ENCODE assay signal across 17 cellular contexts in the genomic region with DNA sequence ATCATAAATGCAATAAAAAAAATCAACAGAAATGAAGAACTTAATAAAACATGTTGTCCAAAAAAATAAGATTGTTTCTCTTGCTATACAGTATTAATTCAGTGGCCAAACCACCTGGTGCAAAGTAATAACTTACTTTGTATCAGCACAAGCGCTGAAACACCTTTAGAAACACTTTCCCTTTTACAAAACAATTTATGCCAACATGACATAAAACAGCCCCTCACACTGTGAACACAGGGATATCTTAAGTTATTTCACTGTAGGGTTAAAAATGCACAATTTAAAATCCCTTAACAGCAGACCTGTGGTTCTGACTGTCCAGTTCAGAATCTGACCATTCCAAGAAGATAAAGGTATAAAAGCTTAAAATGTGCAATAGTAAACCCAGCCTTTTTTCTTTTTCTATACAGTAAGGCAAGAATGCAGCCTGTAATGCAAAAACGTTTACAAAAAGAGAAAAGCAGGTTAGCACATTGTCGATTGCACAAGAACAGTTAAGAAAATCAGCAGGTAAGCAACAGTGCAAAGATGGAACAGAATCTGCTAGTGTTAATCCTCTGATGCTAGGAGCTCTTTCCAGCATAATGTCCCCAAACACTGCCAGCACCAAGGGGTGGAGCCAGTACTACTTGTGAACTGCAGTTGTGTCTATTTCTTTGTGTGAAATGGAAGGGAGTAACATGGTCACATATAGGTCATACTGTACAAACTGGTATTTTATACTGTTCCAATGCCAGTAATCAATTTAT. TPM values are rescaled to one million over a fixed set of nuclear protein-coding genes. Genes with fewer than 3 reads are reported as not detected.
DNase-seq lines count a peak whose midpoint lies in the region; ATAC-seq and TF ChIP-seq lines count a peak whose summit lies in the region.
"Had no signal": no experiment of that assay in that cellular context is flagged by ENCODE, and none has a peak within 500 bp of the region (broad histone marks: within the 10 kb centered on the region; RNA-seq: fewer than 3 reads in every experiment).

No MANE protein-coding gene starts in this region.

- no peaks in the 10 kb centered on the region for H3K27me3 ChIP-seq in breast epithelium
- H3K27me3 ChIP-seq: adrenal gland, BE2C, testis had no signal

- H3K9me3 ChIP-seq in breast epithelium = no peaks in the 10 kb centered on the region
- H3K9me3 ChIP-seq: adrenal gland, BE2C, testis had no signal

- POLR2A ChIA-PET in MCF 10A (lab: Yijun Ruan, JAX) = interaction anchor here (0.7 to 1.3 kb wide), 4 partner anchors 10 to 58 kb away, joined by 3 to 6 read pairs (median 3); no protein-coding TSS in a partner anchor

- H3K27ac Mint-ChIP-seq in MCF 10A (ENCODE audit: low read depth, unreplicated experiment) = peak overlapping the region; percentile 23
- H3K27ac Mint-ChIP-seq in IgD-negative memory B cell = peak overlapping the region in 2 of 3 donors; percentile 53 to 61
- peak overlapping the region in 5 of 6 donors; percentile 35 to 67 (median 61) for H3K27ac Mint-ChIP-seq in immature natural killer cell
- H3K27ac Mint-ChIP-seq in stimulated activated effector memory CD8-positive, alpha-beta T cell treated with anti-CD3 and anti-CD28 coated beads, Interleukin-12 subunit alpha, Interleukin-12 subunit beta, amount 100 ng/mL, for 72 hours = peak overlapping the region; percentile 60

- H3K27me3 Mint-ChIP-seq in MCF 10A (ENCODE audit: insufficient read depth, unreplicated experiment) = no peaks in the 10 kb centered on the region
- no peaks in the 10 kb centered on the region for H3K27me3 Mint-ChIP-seq in IgD-negative memory B cell
- no peaks in the 10 kb centered on the region for H3K27me3 Mint-ChIP-seq in immature natural killer cell (ENCODE audit: low read depth in 3 of 3)
- H3K27me3 Mint-ChIP-seq: central memory CD8-positive, alpha-beta T cell had no signal

- no peak for ATAC-seq in stimulated activated effector memory CD8-positive, alpha-beta T cell treated with anti-CD3 and anti-CD28 coated beads, Interleukin-12 subunit alpha, Interleukin-12 subunit beta, amount 100 ng/mL, for 72 hours

- H3K9me3 Mint-ChIP-seq in MCF 10A (ENCODE audit: unreplicated experiment) (no peaks in the 10 kb centered on the region), IgD-negative memory B cell (no peaks in the 10 kb centered on the region), immature natural killer cell (no peaks in the 10 kb centered on the region)
- no peaks in the 10 kb centered on the region for H3K9me3 Mint-ChIP-seq in stimulated activated effector memory CD8-positive, alpha-beta T cell treated with anti-CD3 and anti-CD28 coated beads, Interleukin-12 subunit alpha, Interleukin-12 subunit beta, amount 100 ng/mL, for 72 hours
- H3K9me3 Mint-ChIP-seq: central memory CD8-positive, alpha-beta T cell had no signal

- H3K36me3 Mint-ChIP-seq in MCF 10A (ENCODE audit: insufficient read depth, unreplicated experiment) (peaks cover 79% of the 10 kb centered on the region), IgD-negative memory B cell (no peaks in the 10 kb centered on the region), immature natural killer cell (peaks cover 0 to 22% (median 4%) of the 10 kb centered on the region in 3 donors)
- peaks cover 96% of the 10 kb centered on the region for H3K36me3 Mint-ChIP-seq in stimulated activated effector memory CD8-positive, alpha-beta T cell treated with anti-CD3 and anti-CD28 coated beads, Interleukin-12 subunit alpha, Interleukin-12 subunit beta, amount 100 ng/mL, for 72 hours

- H3K27ac ChIP-seq in breast epithelium = no peak overlapping the region
- H3K27ac ChIP-seq: adrenal gland, testis, WERI-Rb-1 had no signal

- CTCF ChIA-PET in MCF 10A (lab: Yijun Ruan, JAX) = interaction anchor here (0.7 kb wide), 1 partner anchor 192 kb away, joined by 4 read pairs; no protein-coding TSS in a partner anchor

- H3K4me1 Mint-ChIP-seq in MCF 10A (ENCODE audit: insufficient read depth, unreplicated experiment) = no peaks in the 10 kb centered on the region
- peaks cover 26 to 30% (median 27%) of the 10 kb centered on the region in 3 donors for H3K4me1 Mint-ChIP-seq in IgD-negative memory B cell
- H3K4me1 Mint-ChIP-seq in immature natural killer cell = peaks cover 27 to 57% of the 10 kb centered on the region in 2 donors
- H3K4me1 Mint-ChIP-seq in stimulated activated effector memory CD8-positive, alpha-beta T cell treated with anti-CD3 and anti-CD28 coated beads, Interleukin-12 subunit alpha, Interleukin-12 subunit beta, amount 100 ng/mL, for 72 hours = peaks cover 19% of the 10 kb centered on the region

- no peak for DNase-seq in MCF 10A (ENCODE audit: unreplicated experiment)
- DNase-seq in breast epithelium (ENCODE audit: low spot score in 2 of 2) = no peak
- DNase-seq in immature natural killer cell = no peak
- DNase-seq in stimulated activated effector memory CD8-positive, alpha-beta T cell treated with anti-CD3 and anti-CD28 coated beads, Interleukin-12 subunit alpha, Interleukin-12 subunit beta, amount 100 ng/mL, for 72 hours (ENCODE audit: low spot score in 2 of 2) = no peak
- no peak for DNase-seq in DMS153 (lab: John Stamatoyannopoulos, UW)
- DNase-seq in NCI-H187 treated with DMSO at 0.1 percent for 48 hours (lab: John Stamatoyannopoulos, UW) = no peak
- DNase-seq: adrenal gland; BE2C; DMS79; effector memory CD4-positive, alpha-beta T cell; hippocampal formation; kidney glomerular epithelial cell; NCI-H2171 treated with DMSO at 0.1 percent for 48 hours; testis; WERI-Rb-1 had no signal

- no TSS peak for BruUV-seq in MCF 10A (replicated peaks; lab: Mats Ljungman, UMichigan)

- TF ChIP-seq POLR2A in breast epithelium (IDR thresholded peaks at IDR 0.05) = no peak

- intact Hi-C loops in MCF 10A (cut with micrococcal nuclease) (no loop called here), breast epithelium (cut with DNase I; ENCODE audit: low total_unique reads) (no loop called here)

- H3K4me3 ChIP-seq in breast epithelium = no peak overlapping the region
- H3K4me3 ChIP-seq: adrenal gland, testis had no signal

- no peaks in the 10 kb centered on the region for H3K36me3 ChIP-seq in breast epithelium

- no peak for TF ChIP-seq CTCF in MCF 10A (IDR thresholded peaks at IDR 0.05; ENCODE audit: unreplicated experiment)
- no peak for TF ChIP-seq CTCF in breast epithelium (IDR thresholded peaks at IDR 0.05)

- H3K4me3 Mint-ChIP-seq in MCF 10A (ENCODE audit: unreplicated experiment) = no peak overlapping the region
- H3K4me3 Mint-ChIP-seq in IgD-negative memory B cell = no peak overlapping the region
- H3K4me3 Mint-ChIP-seq in immature natural killer cell = no peak overlapping the region
- no peak overlapping the region for H3K4me3 Mint-ChIP-seq in stimulated activated effector memory CD8-positive, alpha-beta T cell treated with anti-CD3 and anti-CD28 coated beads, Interleukin-12 subunit alpha, Interleukin-12 subunit beta, amount 100 ng/mL, for 72 hours
- H3K4me3 Mint-ChIP-seq: central memory CD8-positive, alpha-beta T cell had no signal

- H3K4me1 ChIP-seq in breast epithelium = peaks cover 0 to 7% of the 10 kb centered on the region in 2 donors
- H3K4me1 ChIP-seq: BE2C, testis had no signal

RNA-seq across cellular contexts. Expression of a gene that starts 21.6 kb away (rescaled TPM):
- 65.8 and 77.0 TPM in 2 replicates for total RNA-seq in MCF 10A (2022)
- total RNA-seq in breast epithelium = 10 to 100 TPM; 36.5 to 53.1 (median 41.3) TPM
- 35.7 TPM for polyA plus RNA-seq in IgD-negative memory B cell
- 10 to 100 TPM; 28.2 to 44.9 (median 36.0) TPM for polyA plus RNA-seq in immature natural killer cell
